Comparison of ENCODE assay signal across 1 cellular context in the genomic region with DNA sequence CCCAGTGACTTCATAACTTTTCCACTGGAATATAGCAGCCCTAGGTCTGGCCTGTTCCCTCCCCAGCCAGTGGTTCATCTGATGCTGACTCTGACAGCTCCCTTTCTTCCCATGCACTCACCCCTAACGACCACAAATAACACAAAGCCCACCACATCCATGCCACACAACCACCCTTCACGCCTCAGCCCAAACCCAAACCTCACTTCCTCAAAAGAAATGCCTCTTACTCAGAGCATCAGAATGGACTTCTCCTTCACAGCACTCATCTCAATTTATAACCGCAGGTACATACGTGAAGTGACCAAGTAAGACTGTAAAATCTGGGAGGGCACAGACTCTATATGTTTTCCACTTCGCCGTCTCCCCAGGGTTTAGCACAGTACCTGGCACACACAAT.
TF ChIP-seq lines count a peak whose summit lies in the region.

No MANE protein-coding gene starts in this region.

TF ChIP-seq in GM12878, 131 proteins besides CTCF, POLR2A, EP300 and RAD21 (continued from another document and continues in another):
- TF ChIP-seq, protein P1, sequence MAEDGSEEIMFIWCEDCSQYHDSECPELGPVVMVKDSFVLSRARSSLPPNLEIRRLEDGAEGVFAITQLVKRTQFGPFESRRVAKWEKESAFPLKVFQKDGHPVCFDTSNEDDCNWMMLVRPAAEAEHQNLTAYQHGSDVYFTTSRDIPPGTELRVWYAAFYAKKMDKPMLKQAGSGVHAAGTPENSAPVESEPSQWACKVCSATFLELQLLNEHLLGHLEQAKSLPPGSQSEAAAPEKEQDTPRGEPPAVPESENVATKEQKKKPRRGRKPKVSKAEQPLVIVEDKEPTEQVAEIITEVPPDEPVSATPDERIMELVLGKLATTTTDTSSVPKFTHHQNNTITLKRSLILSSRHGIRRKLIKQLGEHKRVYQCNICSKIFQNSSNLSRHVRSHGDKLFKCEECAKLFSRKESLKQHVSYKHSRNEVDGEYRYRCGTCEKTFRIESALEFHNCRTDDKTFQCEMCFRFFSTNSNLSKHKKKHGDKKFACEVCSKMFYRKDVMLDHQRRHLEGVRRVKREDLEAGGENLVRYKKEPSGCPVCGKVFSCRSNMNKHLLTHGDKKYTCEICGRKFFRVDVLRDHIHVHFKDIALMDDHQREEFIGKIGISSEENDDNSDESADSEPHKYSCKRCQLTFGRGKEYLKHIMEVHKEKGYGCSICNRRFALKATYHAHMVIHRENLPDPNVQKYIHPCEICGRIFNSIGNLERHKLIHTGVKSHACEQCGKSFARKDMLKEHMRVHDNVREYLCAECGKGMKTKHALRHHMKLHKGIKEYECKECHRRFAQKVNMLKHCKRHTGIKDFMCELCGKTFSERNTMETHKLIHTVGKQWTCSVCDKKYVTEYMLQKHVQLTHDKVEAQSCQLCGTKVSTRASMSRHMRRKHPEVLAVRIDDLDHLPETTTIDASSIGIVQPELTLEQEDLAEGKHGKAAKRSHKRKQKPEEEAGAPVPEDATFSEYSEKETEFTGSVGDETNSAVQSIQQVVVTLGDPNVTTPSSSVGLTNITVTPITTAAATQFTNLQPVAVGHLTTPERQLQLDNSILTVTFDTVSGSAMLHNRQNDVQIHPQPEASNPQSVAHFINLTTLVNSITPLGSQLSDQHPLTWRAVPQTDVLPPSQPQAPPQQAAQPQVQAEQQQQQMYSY (CRISPR knock-in tag; IDR thresholded peaks at IDR 0.05) = no peak
- TF ChIP-seq SREBF2 (IDR thresholded peaks at IDR 0.05; ENCODE audit: low read length) (no peak), MYC (IDR thresholded peaks at IDR 0.05; ENCODE audit: insufficient read depth, insufficient read length, insufficient replicate concordance, low read length, severe bottlenecking) (no peak), ZBED1 (IDR thresholded peaks at IDR 0.05; ENCODE audit: borderline replicate concordance) (no peak), NR2F1 (conservative IDR thresholded peaks at IDR 0.05) (peak; percentile 68), SRF (IDR thresholded peaks at IDR 0.05; ENCODE audit: low read depth in 2 of 2, low read length in 2 of 2) (no peak), DPF2 (IDR thresholded peaks at IDR 0.05) (0 out of 2 replicates have a peak, but pooled peaks have one; percentile 18), FOXM1 (IDR thresholded peaks at IDR 0.05; ENCODE audit: low read depth, low read length) (peak; percentile 19; the same call in 1 of the 2 replicates), IKZF1 (conservative IDR thresholded peaks at IDR 0.05) (peak; percentile 76), PKNOX1 (IDR thresholded peaks at IDR 0.05) (peak; percentile 37; the same call in 1 of the 2 replicates), TBL1XR1 (IDR thresholded peaks at IDR 0.05; ENCODE audit: low read depth, low read length) (no peak), TCF12 (IDR thresholded peaks at IDR 0.05; ENCODE audit: low read depth, low read length) (no peak), TAF1 (IDR thresholded peaks at IDR 0.05; ENCODE audit: borderline replicate concordance, low read depth, low read length) (no peak), ZNF384 (IDR thresholded peaks at IDR 0.05; ENCODE audit: borderline replicate concordance, low read depth, low read length) (no peak), FOXK2 (IDR thresholded peaks at IDR 0.05) (no peak), ZBTB33 (IDR thresholded peaks at IDR 0.05) (0 out of 2 replicates have a peak, but pooled peaks have one; percentile 40), RUNX3 (IDR thresholded peaks at IDR 0.05; ENCODE audit: low read length) (peak; percentile 97), KDM1A (IDR thresholded peaks at IDR 0.05; ENCODE audit: borderline replicate concordance) (no peak), NRF1 (conservative IDR thresholded peaks at IDR 0.05; ENCODE audit: low read depth, low read length) (no peak), TCF3 (IDR thresholded peaks at IDR 0.05; ENCODE audit: borderline replicate concordance, insufficient read depth, low read depth, low read length) (no peak), BRCA1 (IDR thresholded peaks at IDR 0.05; ENCODE audit: low read depth, low read length) (no peak), ESRRA (IDR thresholded peaks at IDR 0.05; ENCODE audit: low read length) (no peak), JUND (IDR thresholded peaks at IDR 0.05; ENCODE audit: low read depth, low read length) (no peak), CREB1 (IDR thresholded peaks at IDR 0.05; ENCODE audit: low read depth) (no peak), FOS (IDR thresholded peaks at IDR 0.05; ENCODE audit: borderline replicate concordance, extremely low read depth, insufficient read length) (no peak), ZNF274 (IDR thresholded peaks at IDR 0.05; ENCODE audit: insufficient read depth, insufficient read length) (no peak), STAT1 (conservative IDR thresholded peaks at IDR 0.05) (no peak), CHD1 (IDR thresholded peaks at IDR 0.05; ENCODE audit: low read depth, low read length) (no peak), IRF5 (IDR thresholded peaks at IDR 0.05; ENCODE audit: borderline replicate concordance) (peak; percentile 95), RCOR1 (conservative IDR thresholded peaks at IDR 0.05; ENCODE audit: low read depth, low read length) (no peak), POU2F2 (IDR thresholded peaks at IDR 0.05; ENCODE audit: borderline replicate concordance, low read depth, low read length) (peak; percentile 45; the same call in 1 of the 3 replicates), YY1 (IDR thresholded peaks at IDR 0.05; ENCODE audit: low read depth, low read length) (no peak), TARDBP (IDR thresholded peaks at IDR 0.05; ENCODE audit: borderline replicate concordance) (no peak), RBBP5 (conservative IDR thresholded peaks at IDR 0.05) (no peak), CHD4 (IDR thresholded peaks at IDR 0.05) (no peak), STAT3 (IDR thresholded peaks at IDR 0.05; ENCODE audit: low read depth, low read length) (no peak), ZSCAN29 (IDR thresholded peaks at IDR 0.05) (no peak), MYB (IDR thresholded peaks at IDR 0.05; ENCODE audit: borderline replicate concordance, low read depth, low read length) (no peak), GABPA (IDR thresholded peaks at IDR 0.05; ENCODE audit: low read depth) (no peak), SKIL (IDR thresholded peaks at IDR 0.05; ENCODE audit: low read depth, poor library complexity, severe bottlenecking) (no peak), PAX5 (IDR thresholded peaks at IDR 0.05; ENCODE audit: borderline replicate concordance, low read depth, low read length) (peak; percentile 65; the same call in 1 of the 2 replicates), SPI1 (IDR thresholded peaks at IDR 0.05; ENCODE audit: borderline replicate concordance, insufficient read depth, low read depth, low read length) (peak; percentile 92), SUPT20H (IDR thresholded peaks at IDR 0.05; ENCODE audit: borderline replicate concordance, control insufficient read depth, low read depth, low read length) (no peak)
- TF ChIP-seq, protein P2, sequence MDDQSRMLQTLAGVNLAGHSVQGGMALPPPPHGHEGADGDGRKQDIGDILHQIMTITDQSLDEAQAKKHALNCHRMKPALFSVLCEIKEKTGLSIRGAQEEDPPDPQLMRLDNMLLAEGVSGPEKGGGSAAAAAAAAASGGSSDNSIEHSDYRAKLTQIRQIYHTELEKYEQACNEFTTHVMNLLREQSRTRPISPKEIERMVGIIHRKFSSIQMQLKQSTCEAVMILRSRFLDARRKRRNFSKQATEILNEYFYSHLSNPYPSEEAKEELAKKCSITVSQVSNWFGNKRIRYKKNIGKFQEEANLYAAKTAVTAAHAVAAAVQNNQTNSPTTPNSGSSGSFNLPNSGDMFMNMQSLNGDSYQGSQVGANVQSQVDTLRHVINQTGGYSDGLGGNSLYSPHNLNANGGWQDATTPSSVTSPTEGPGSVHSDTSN (IDR thresholded peaks at IDR 0.05; ENCODE audit: insufficient replicate concordance, low read depth, low read length) = no peak
- TF ChIP-seq, protein P3, sequence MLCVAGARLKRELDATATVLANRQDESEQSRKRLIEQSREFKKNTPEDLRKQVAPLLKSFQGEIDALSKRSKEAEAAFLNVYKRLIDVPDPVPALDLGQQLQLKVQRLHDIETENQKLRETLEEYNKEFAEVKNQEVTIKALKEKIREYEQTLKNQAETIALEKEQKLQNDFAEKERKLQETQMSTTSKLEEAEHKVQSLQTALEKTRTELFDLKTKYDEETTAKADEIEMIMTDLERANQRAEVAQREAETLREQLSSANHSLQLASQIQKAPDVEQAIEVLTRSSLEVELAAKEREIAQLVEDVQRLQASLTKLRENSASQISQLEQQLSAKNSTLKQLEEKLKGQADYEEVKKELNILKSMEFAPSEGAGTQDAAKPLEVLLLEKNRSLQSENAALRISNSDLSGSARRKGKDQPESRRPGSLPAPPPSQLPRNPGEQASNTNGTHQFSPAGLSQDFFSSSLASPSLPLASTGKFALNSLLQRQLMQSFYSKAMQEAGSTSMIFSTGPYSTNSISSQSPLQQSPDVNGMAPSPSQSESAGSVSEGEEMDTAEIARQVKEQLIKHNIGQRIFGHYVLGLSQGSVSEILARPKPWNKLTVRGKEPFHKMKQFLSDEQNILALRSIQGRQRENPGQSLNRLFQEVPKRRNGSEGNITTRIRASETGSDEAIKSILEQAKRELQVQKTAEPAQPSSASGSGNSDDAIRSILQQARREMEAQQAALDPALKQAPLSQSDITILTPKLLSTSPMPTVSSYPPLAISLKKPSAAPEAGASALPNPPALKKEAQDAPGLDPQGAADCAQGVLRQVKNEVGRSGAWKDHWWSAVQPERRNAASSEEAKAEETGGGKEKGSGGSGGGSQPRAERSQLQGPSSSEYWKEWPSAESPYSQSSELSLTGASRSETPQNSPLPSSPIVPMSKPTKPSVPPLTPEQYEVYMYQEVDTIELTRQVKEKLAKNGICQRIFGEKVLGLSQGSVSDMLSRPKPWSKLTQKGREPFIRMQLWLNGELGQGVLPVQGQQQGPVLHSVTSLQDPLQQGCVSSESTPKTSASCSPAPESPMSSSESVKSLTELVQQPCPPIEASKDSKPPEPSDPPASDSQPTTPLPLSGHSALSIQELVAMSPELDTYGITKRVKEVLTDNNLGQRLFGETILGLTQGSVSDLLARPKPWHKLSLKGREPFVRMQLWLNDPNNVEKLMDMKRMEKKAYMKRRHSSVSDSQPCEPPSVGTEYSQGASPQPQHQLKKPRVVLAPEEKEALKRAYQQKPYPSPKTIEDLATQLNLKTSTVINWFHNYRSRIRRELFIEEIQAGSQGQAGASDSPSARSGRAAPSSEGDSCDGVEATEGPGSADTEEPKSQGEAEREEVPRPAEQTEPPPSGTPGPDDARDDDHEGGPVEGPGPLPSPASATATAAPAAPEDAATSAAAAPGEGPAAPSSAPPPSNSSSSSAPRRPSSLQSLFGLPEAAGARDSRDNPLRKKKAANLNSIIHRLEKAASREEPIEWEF (IDR thresholded peaks at IDR 0.05; ENCODE audit: insufficient replicate concordance, low read depth, low read length) = no peak
- TF ChIP-seq, protein P4, sequence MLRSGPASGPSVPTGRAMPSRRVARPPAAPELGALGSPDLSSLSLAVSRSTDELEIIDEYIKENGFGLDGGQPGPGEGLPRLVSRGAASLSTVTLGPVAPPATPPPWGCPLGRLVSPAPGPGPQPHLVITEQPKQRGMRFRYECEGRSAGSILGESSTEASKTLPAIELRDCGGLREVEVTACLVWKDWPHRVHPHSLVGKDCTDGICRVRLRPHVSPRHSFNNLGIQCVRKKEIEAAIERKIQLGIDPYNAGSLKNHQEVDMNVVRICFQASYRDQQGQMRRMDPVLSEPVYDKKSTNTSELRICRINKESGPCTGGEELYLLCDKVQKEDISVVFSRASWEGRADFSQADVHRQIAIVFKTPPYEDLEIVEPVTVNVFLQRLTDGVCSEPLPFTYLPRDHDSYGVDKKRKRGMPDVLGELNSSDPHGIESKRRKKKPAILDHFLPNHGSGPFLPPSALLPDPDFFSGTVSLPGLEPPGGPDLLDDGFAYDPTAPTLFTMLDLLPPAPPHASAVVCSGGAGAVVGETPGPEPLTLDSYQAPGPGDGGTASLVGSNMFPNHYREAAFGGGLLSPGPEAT (IDR thresholded peaks at IDR 0.05; ENCODE audit: low read depth) = no peak
